8 cellular contexts compared by ENCODE assay signal in the genomic region with DNA sequence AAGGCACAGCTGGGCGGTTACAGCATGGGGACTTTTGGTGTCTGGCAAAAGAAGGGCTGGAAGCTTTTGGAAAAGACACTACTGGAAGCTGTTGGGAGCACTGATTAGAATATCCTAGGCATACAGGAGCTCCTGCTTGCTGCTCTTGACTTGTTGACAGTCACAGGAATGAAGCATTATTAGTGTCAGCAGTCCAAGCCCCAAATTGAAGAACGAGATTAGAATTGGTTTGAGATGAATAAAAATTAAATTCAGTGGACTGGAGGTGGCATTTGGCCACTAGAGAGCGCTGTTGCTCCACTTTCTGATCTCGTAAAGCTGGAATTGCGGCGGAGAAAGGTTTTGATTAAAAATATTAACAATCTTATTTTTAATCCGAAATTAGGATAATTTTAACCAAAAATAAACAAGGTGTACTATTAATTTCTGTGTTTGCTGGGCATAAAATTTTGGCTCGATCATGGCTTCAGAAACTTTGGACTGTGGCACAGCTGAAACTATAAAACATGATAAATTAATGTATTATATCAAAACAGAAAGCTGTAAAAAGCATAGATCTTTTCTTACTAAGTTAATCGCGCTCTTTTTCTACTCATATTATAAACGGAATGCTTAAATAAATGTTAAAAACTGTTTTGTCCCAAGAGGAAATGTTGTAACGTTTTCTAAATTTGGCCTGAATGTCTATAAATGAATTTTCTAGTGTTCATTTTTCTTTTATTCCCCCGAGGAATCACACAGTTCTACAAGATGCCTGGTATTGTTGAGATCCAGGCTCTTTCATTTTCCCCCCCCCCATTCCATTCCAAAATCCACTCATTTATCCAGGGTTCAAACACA. TPM values are rescaled to one million over a fixed set of nuclear protein-coding genes. Genes with fewer than 3 reads are reported as not detected.
DNase-seq lines count a peak whose midpoint lies in the region; ATAC-seq and TF ChIP-seq lines count a peak whose summit lies in the region.

No MANE protein-coding gene starts in this region.

- no peaks in the 10 kb centered on the region for H3K9me3 Mint-ChIP-seq in activated T-helper 2 cell treated with anti-CD3 and anti-CD28 coated beads, Interferon-gamma antibody, Interleukin-2, Interleukin-4, amounts not matched to agents 10 μg/mL and 5 μg/mL and 100 μg/mL, durations not matched to agents 14 hours and 24 hours and 36 hours

- H3K9me3 ChIP-seq in HEK293 (ENCODE audit: control insufficient read depth, insufficient read depth, low read depth, low read length) (no peaks in the 10 kb centered on the region), Peyer's patch (peaks cover 0 to 4% (median 0%) of the 10 kb centered on the region in 4 donors), psoas muscle (no peaks in the 10 kb centered on the region)

- POLR2A ChIA-PET in HEK293 (lab: Yijun Ruan, JAX), result interaction anchor here (0.6 to 2.1 kb wide), 2 partner anchors 22 to 949 kb away, joined by 3 to 11 read pairs; no protein-coding TSS in a partner anchor

- no peak for TF ChIP-seq POLR2A in Peyer's patch (IDR thresholded peaks at IDR 0.05)

- peak overlapping the region; percentile 26 for H3K27ac Mint-ChIP-seq in activated T-helper 2 cell treated with anti-CD3 and anti-CD28 coated beads, Interferon-gamma antibody, Interleukin-2, Interleukin-4, amounts not matched to agents 10 μg/mL and 5 μg/mL and 100 μg/mL, durations not matched to agents 14 hours and 24 hours and 36 hours

- peaks cover 5% of the 10 kb centered on the region; the same call in 1 of the 2 replicates for H3K4me1 ChIP-seq in HEK293 (ENCODE audit: control insufficient read depth, insufficient read depth, low read length)
- H3K4me1 ChIP-seq in Peyer's patch, result peaks cover 0 to 34% (median 0%) of the 10 kb centered on the region in 4 donors
- peaks cover 2% of the 10 kb centered on the region for H3K4me1 ChIP-seq in foreskin keratinocyte
- H3K4me1 ChIP-seq in psoas muscle, result peaks cover 29% of the 10 kb centered on the region

- H3K4me3 Mint-ChIP-seq in activated T-helper 2 cell treated with anti-CD3 and anti-CD28 coated beads, Interferon-gamma antibody, Interleukin-2, Interleukin-4, amounts not matched to agents 10 μg/mL and 5 μg/mL and 100 μg/mL, durations not matched to agents 14 hours and 24 hours and 36 hours (ENCODE audit: low read depth), result no peak overlapping the region

- H3K4me1 Mint-ChIP-seq in activated T-helper 2 cell treated with anti-CD3 and anti-CD28 coated beads, Interferon-gamma antibody, Interleukin-2, Interleukin-4, amounts not matched to agents 10 μg/mL and 5 μg/mL and 100 μg/mL, durations not matched to agents 14 hours and 24 hours and 36 hours (ENCODE audit: low read depth), result peaks cover 8% of the 10 kb centered on the region

- H3K27ac ChIP-seq in HEK293 (ENCODE audit: extremely low read depth, low read depth, low read length) (no peak overlapping the region), Peyer's patch (no peak overlapping the region), foreskin keratinocyte (no peak overlapping the region), psoas muscle (no peak overlapping the region)

- CTCF ChIA-PET in HEK293 (lab: Yijun Ruan, JAX), result interaction anchor here (0.5 to 3.5 kb wide), 62 partner anchors 10 to 1643 kb away, joined by 3 to 51 read pairs (median 4); a partner anchor contains a TSS

- WGBS in psoas muscle, 3 donors, result 10 to 13% (median 12%) methylated on average over 13 of the region's 13 CpGs

- DNase-seq in AG09309 (ENCODE audit: low read depth) (no peak), Peyer's patch (peak; percentile 48 to 87 (median 64)), foreskin keratinocyte (no peak), psoas muscle (peak in 1 of 2 donors; percentile 59)
- no peak for DNase-seq in activated T-helper 2 cell treated with anti-CD3 and anti-CD28 coated beads, Interferon-gamma antibody, Interleukin-2, Interleukin-4, amounts not matched to agents 10 μg/mL and 5 μg/mL and 100 μg/mL, durations not matched to agents 14 hours and 24 hours and 36 hours (ENCODE audit: low spot score)

- ATAC-seq in foreskin keratinocyte, result no peak
- ATAC-seq in psoas muscle, result no peak
- ATAC-seq in GM18498 (IDR thresholded peaks at IDR 0.05; ENCODE audit: unreplicated experiment), result no peak
- no peak for ATAC-seq in HG03342 (IDR thresholded peaks at IDR 0.05; ENCODE audit: unreplicated experiment)

- H3K36me3 Mint-ChIP-seq in activated T-helper 2 cell treated with anti-CD3 and anti-CD28 coated beads, Interferon-gamma antibody, Interleukin-2, Interleukin-4, amounts not matched to agents 10 μg/mL and 5 μg/mL and 100 μg/mL, durations not matched to agents 14 hours and 24 hours and 36 hours (ENCODE audit: low read depth), result no peaks in the 10 kb centered on the region

- H3K27me3 ChIP-seq in Peyer's patch (peaks cover 0 to 46% of the 10 kb centered on the region in 2 donors), foreskin keratinocyte (peaks cover 55% of the 10 kb centered on the region), psoas muscle (ENCODE audit: insufficient read depth in 3 of 3, low read length in 2 of 3) (peaks cover 0 to 4% (median 2%) of the 10 kb centered on the region in 3 donors)

- intact Hi-C loops in activated T-helper 2 cell treated with anti-CD3 and anti-CD28 coated beads, Interferon-gamma antibody, Interleukin-2, Interleukin-4, amounts not matched to agents 10 μg/mL and 5 μg/mL and 100 μg/mL, durations not matched to agents 14 hours and 24 hours and 36 hours (cut with micrococcal nuclease), result loop anchor here (2.0 to 10.0 kb wide), 5 partner anchors 512 to 1792 kb away; a partner anchor contains a TSS
- intact Hi-C loops in psoas muscle (cut with DNase I), result loop anchor here (1.0 to 5.0 kb wide), 7 partner anchors 330 to 1020 kb away; no protein-coding TSS in a partner anchor

- H3K27me3 Mint-ChIP-seq in activated T-helper 2 cell treated with anti-CD3 and anti-CD28 coated beads, Interferon-gamma antibody, Interleukin-2, Interleukin-4, amounts not matched to agents 10 μg/mL and 5 μg/mL and 100 μg/mL, durations not matched to agents 14 hours and 24 hours and 36 hours (ENCODE audit: low read depth), result peaks cover 70% of the 10 kb centered on the region

- H3K4me3 ChIP-seq in AG09309 (ENCODE audit: control insufficient read depth, low read depth, low read length), result no peak overlapping the region; the same call in 1 of the 2 replicates
- H3K4me3 ChIP-seq in HEK293 (ENCODE audit: low read depth, low read length), result no peak overlapping the region
- H3K4me3 ChIP-seq in Peyer's patch, result no peak overlapping the region
- peak overlapping the region; percentile 49 for H3K4me3 ChIP-seq in psoas muscle

- H3K36me3 ChIP-seq in HEK293 (ENCODE audit: control insufficient read depth in 2 of 2, insufficient read depth in 1 of 2, low read length in 2 of 2) (peaks cover 0 to 30% of the 10 kb centered on the region in 2 experiments; a peak in 1 of 3 replicates), Peyer's patch (no peaks in the 10 kb centered on the region), psoas muscle (ENCODE audit: insufficient read depth in 1 of 2, low read depth in 1 of 2) (no peaks in the 10 kb centered on the region)

- TF ChIP-seq CTCF in AG09309 (IDR thresholded peaks at IDR 0.05; ENCODE audit: control insufficient read depth, insufficient read depth, low read depth, low read length, missing control alignments) (peak; percentile 73), HEK293 (tag by site-specific recombination; IDR thresholded peaks at IDR 0.05) (peak; percentile 63), Peyer's patch (IDR thresholded peaks at IDR 0.05) (peak; percentile 70 to 96 (median 89)), foreskin keratinocyte (conservative IDR thresholded peaks at IDR 0.05) (peak; percentile 94), psoas muscle (IDR thresholded peaks at IDR 0.05) (peak; percentile 96)

TF ChIP-seq in HEK293, 187 proteins besides CTCF, POLR2A, EP300 and RAD21 (continues in another document):
- TF ChIP-seq SCRT1 (tag by site-specific recombination; IDR thresholded peaks at IDR 0.05; ENCODE audit: borderline replicate concordance), result peak; percentile 65; the same call in 1 of the 2 replicates

RNA-seq across cellular contexts. Expression of a gene that starts 2.4 kb away (rescaled TPM):
- total RNA-seq in Peyer's patch (1 to 10 TPM; 3.3 to 9.1 (median 5.0) TPM), foreskin keratinocyte (6.5 and 10.8 TPM in 2 replicates), psoas muscle (10 to 100 TPM in 2 of 4 donors, 1 to 10 TPM in 2; 3.3 to 15.9 (median 9.1) TPM)
- total RNA-seq in activated T-helper 2 cell treated with anti-CD3 and anti-CD28 coated beads, Interferon-gamma antibody, Interleukin-2, Interleukin-4, amounts not matched to agents 10 μg/mL and 5 μg/mL and 100 μg/mL, durations not matched to agents 14 hours and 24 hours and 36 hours, result not detected in 2 replicates
- polyA plus RNA-seq in foreskin keratinocyte (7.0 and 9.7 TPM in 2 replicates), psoas muscle (10 to 100 TPM in 2 of 3 donors, 1 to 10 TPM in 1; 8.2 to 52.5 (median 12.9) TPM)

RNA-seq across cellular contexts. Expression of a gene that starts 4.6 kb away (rescaled TPM):
- total RNA-seq in Peyer's patch, result under 1 TPM in 1 of 4 donors, not detected in 3; 0.70 TPM
- total RNA-seq in activated T-helper 2 cell treated with anti-CD3 and anti-CD28 coated beads, Interferon-gamma antibody, Interleukin-2, Interleukin-4, amounts not matched to agents 10 μg/mL and 5 μg/mL and 100 μg/mL, durations not matched to agents 14 hours and 24 hours and 36 hours, result not detected in 2 replicates
- total RNA-seq in foreskin keratinocyte, result 0.14 and 0.37 TPM in 2 replicates
- polyA plus RNA-seq in foreskin keratinocyte, result 0.21 and 0.47 TPM in 2 replicates
- 1 to 10 TPM in 2 of 4 donors, under 1 TPM in 2; 0.43 to 4.4 (median 2.4) TPM for total RNA-seq in psoas muscle
- 1 to 10 TPM; 1.4 to 4.1 (median 1.7) TPM for polyA plus RNA-seq in psoas muscle

RNA-seq across cellular contexts. Expression of a gene that starts 10.6 kb away (rescaled TPM):
- total RNA-seq in Peyer's patch (not detected), foreskin keratinocyte (not detected in 2 replicates), psoas muscle (not detected)
- total RNA-seq in activated T-helper 2 cell treated with anti-CD3 and anti-CD28 coated beads, Interferon-gamma antibody, Interleukin-2, Interleukin-4, amounts not matched to agents 10 μg/mL and 5 μg/mL and 100 μg/mL, durations not matched to agents 14 hours and 24 hours and 36 hours, result not detected in 2 replicates
- polyA plus RNA-seq in foreskin keratinocyte (not detected in 2 replicates), psoas muscle (under 1 TPM in 2 of 3 donors, not detected in 1; 0.03 to 0.04 TPM)

RNA-seq across cellular contexts. Expression of a gene that starts 20.1 kb away (rescaled TPM):
- total RNA-seq in Peyer's patch (not detected), foreskin keratinocyte (not detected in 2 replicates), psoas muscle (not detected)
- not detected in 2 replicates for total RNA-seq in activated T-helper 2 cell treated with anti-CD3 and anti-CD28 coated beads, Interferon-gamma antibody, Interleukin-2, Interleukin-4, amounts not matched to agents 10 μg/mL and 5 μg/mL and 100 μg/mL, durations not matched to agents 14 hours and 24 hours and 36 hours
- polyA plus RNA-seq in foreskin keratinocyte (not detected in 2 replicates), psoas muscle (not detected)

RNA-seq across cellular contexts. Expression of a gene that starts 24.2 kb away (rescaled TPM):
- total RNA-seq in Peyer's patch (10 to 100 TPM in 2 of 4 donors, 1 to 10 TPM in 2; 1.7 to 13.2 (median 7.0) TPM), foreskin keratinocyte (0.32 and 0.82 TPM in 2 replicates), psoas muscle (1 to 10 TPM in 3 of 4 donors, under 1 TPM in 1; 0.26 to 4.1 (median 1.4) TPM)
- not detected in 2 replicates for total RNA-seq in activated T-helper 2 cell treated with anti-CD3 and anti-CD28 coated beads, Interferon-gamma antibody, Interleukin-2, Interleukin-4, amounts not matched to agents 10 μg/mL and 5 μg/mL and 100 μg/mL, durations not matched to agents 14 hours and 24 hours and 36 hours
- polyA plus RNA-seq in foreskin keratinocyte (0.39 and 0.83 TPM in 2 replicates), psoas muscle (1 to 10 TPM; 1.1 to 1.4 (median 1.2) TPM)

Comparison
In these comparisons a context has a peak if more than half of its experiments do, and no peak if none do; other contexts are left out.
1. DNase-seq: peak in Peyer's patch (3 of 3); none in AG09309 (single experiment), activated T-helper 2 cell treated with anti-CD3 and anti-CD28 coated beads, Interferon-gamma antibody, Interleukin-2, Interleukin-4, amounts not matched to agents 10 μg/mL and 5 μg/mL and 100 μg/mL, durations not matched to agents 14 hours and 24 hours and 36 hours (single experiment) and foreskin keratinocyte (0 of 2).
2. Peak in every context shown above with its lines, with median percentiles within 50 percentile points of each other: CTCF ChIP-seq.